7 cellular contexts compared by ENCODE assay signal in genomic region chr11:45921561-45922424, GRCh38. TPM values are rescaled to one million over a fixed set of nuclear protein-coding genes. Genes with fewer than 3 reads are reported as not detected.
DNase-seq lines count a peak whose midpoint lies in the region; ATAC-seq and FAIRE-seq lines count a peak whose summit lies in the region.

No MANE protein-coding gene starts in this region.

- H3K14ac ChIP-seq in neuronal stem cell (ENCODE audit: low read length) = no peak overlapping the region

- WGBS in neuronal stem cell (ENCODE audit: extremely low coverage in 2 of 2, insufficient read length in 2 of 2, insufficient replicate concordance in 1 of 2), 2 donors = no CpG with 5 or more reads among the region's 54 CpGs

- no peaks in the 10 kb centered on the region for H3K9me3 ChIP-seq in endocrine pancreas (ENCODE audit: control insufficient read depth, low read length)
- no peaks in the 10 kb centered on the region for H3K9me3 ChIP-seq in neuronal stem cell (replicated peaks in 1 of 2; ENCODE audit: control insufficient read depth in 2 of 2, insufficient read depth in 1 of 2, low read depth in 1 of 2, low read length in 2 of 2)

- no peak overlapping the region for H3K27ac ChIP-seq in neuronal stem cell (replicated peaks; ENCODE audit: low read length)

- no peaks in the 10 kb centered on the region for H3K79me1 ChIP-seq in neuronal stem cell (ENCODE audit: low read depth, low read length)

- no peak overlapping the region for H2BK120ac ChIP-seq in neuronal stem cell (ENCODE audit: low read depth, low read length)

- peak overlapping the region; percentile 87 for H2AFZ ChIP-seq in neuronal stem cell (ENCODE audit: low read length)

- no peak overlapping the region for H2BK12ac ChIP-seq in neuronal stem cell (ENCODE audit: low read length)

- peak overlapping the region; percentile 51 for H2BK15ac ChIP-seq in neuronal stem cell (ENCODE audit: low read length)

- peak overlapping the region; percentile 78 for H3K18ac ChIP-seq in neuronal stem cell (ENCODE audit: low read length)

- H3K4me3 ChIP-seq in endocrine pancreas (ENCODE audit: control insufficient read depth, insufficient read depth, low read length) (no peak overlapping the region), neuronal stem cell (ENCODE audit: low read length in 2 of 2) (peak overlapping the region; percentile 16 to 78)

- H3K4me2 ChIP-seq in neuronal stem cell (ENCODE audit: insufficient read depth, low read length, poor library complexity, severe bottlenecking) = peak overlapping the region; percentile 69

- H4K8ac ChIP-seq in neuronal stem cell (ENCODE audit: low read depth, low read length) = no peak overlapping the region

- FAIRE-seq in RCC 7860 (lab: Jason Lieb, UNC) = no peak

- peak; percentile 73 for DNase-seq in HuH-7 (ENCODE audit: low spot score)
- DNase-seq in NCI-H82 treated with DMSO at 0.1 percent for 48 hours (lab: John Stamatoyannopoulos, UW; ENCODE audit: unreplicated experiment) = peak; percentile 56
- DNase-seq in neuronal stem cell (ENCODE audit: low spot score) = peak; percentile 65
- no peak for DNase-seq in RCC 7860 (ENCODE audit: low spot score)

- no peak overlapping the region for H2BK5ac ChIP-seq in neuronal stem cell (ENCODE audit: low read length)

- H2AK5ac ChIP-seq in neuronal stem cell (ENCODE audit: low read depth, low read length) = peak overlapping the region; percentile 11

- H3K23ac ChIP-seq in neuronal stem cell (ENCODE audit: low read depth, low read length, poor library complexity) = peak overlapping the region; percentile 1

- H3K4ac ChIP-seq in neuronal stem cell (ENCODE audit: low read length) = no peak overlapping the region

- H3K4me1 ChIP-seq in endocrine pancreas (ENCODE audit: control insufficient read depth, insufficient read depth, low read length) = peaks cover 3% of the 10 kb centered on the region
- peaks cover 18 to 27% of the 10 kb centered on the region in 2 donors for H3K4me1 ChIP-seq in neuronal stem cell (ENCODE audit: control insufficient read depth in 2 of 2, insufficient read depth in 1 of 2, low read depth in 1 of 2, low read length in 2 of 2)

- H3K9ac ChIP-seq in endocrine pancreas (ENCODE audit: control insufficient read depth, insufficient read depth, low read length) = peak overlapping the region; percentile 77
- no peak overlapping the region for H3K9ac ChIP-seq in neuronal stem cell (ENCODE audit: low read depth, low read length, poor library complexity)

- no peak overlapping the region for H4K91ac ChIP-seq in neuronal stem cell (ENCODE audit: low read depth, low read length, poor library complexity)

- H3K27me3 ChIP-seq in endocrine pancreas (ENCODE audit: control insufficient read depth, insufficient read depth, low read length) = no peaks in the 10 kb centered on the region
- H3K27me3 ChIP-seq in neuronal stem cell (ENCODE audit: control insufficient read depth in 3 of 3, insufficient read depth in 3 of 3, low read depth in 1 of 3, low read length in 3 of 3) = peaks cover 0 to 61% (median 13%) of the 10 kb centered on the region in 3 experiments

- no peak for ATAC-seq in HG02759 (IDR thresholded peaks at IDR 0.05; ENCODE audit: unreplicated experiment)
- no peak for ATAC-seq in HG03159 (IDR thresholded peaks at IDR 0.05; ENCODE audit: unreplicated experiment)

- H3K36me3 ChIP-seq in endocrine pancreas (ENCODE audit: control insufficient read depth, insufficient read depth, low read length) (no peaks in the 10 kb centered on the region), neuronal stem cell (replicated peaks in 1 of 2; ENCODE audit: control insufficient read depth in 2 of 2, insufficient read depth in 2 of 2, low read length in 2 of 2) (no peaks in the 10 kb centered on the region)

RNA-seq across cellular contexts. Expression of gene LARGE2, which starts 0.7 kb away (rescaled TPM):
- 16.5 TPM for polyA plus RNA-seq in neuronal stem cell (2013, experiment 1 of 2)
- polyA plus RNA-seq in neuronal stem cell (2013, experiment 2 of 2) = 15.7 TPM

RNA-seq across cellular contexts. Expression of gene PEX16, which starts 4.1 kb away (rescaled TPM):
- polyA plus RNA-seq in neuronal stem cell (2013, experiment 1 of 2) = 23.1 TPM
- 19.6 TPM for polyA plus RNA-seq in neuronal stem cell (2013, experiment 2 of 2)

RNA-seq across cellular contexts. Expression of gene FREY1, which starts 14.7 kb away (rescaled TPM):
- 0.95 TPM for polyA plus RNA-seq in neuronal stem cell (2013, experiment 1 of 2)
- 0.93 TPM for polyA plus RNA-seq in neuronal stem cell (2013, experiment 2 of 2)

RNA-seq across cellular contexts. Expression of gene MAPK8IP1, which starts 36.3 kb away (rescaled TPM):
- 13.4 TPM for polyA plus RNA-seq in neuronal stem cell (2013, experiment 1 of 2)
- polyA plus RNA-seq in neuronal stem cell (2013, experiment 2 of 2) = 11.6 TPM
